ENCODE assay signal across 8 cellular contexts in genomic region chr11:47348859-47349258, GRCh38. TPM values are rescaled to one million over a fixed set of nuclear protein-coding genes. Genes with fewer than 3 reads are reported as not detected.
A peak's percentile ranks its signal among the peaks of the same experiment; 100 is the strongest.
DNase-seq lines count a peak whose midpoint lies in the region; ATAC-seq and TF ChIP-seq lines count a peak whose summit lies in the region.

No MANE protein-coding gene starts in this region.

- H2AFZ ChIP-seq in DND-41 (ENCODE audit: low read depth, low read length), result peak overlapping the region; percentile 45; the same call in 1 of the 2 replicates

- TF ChIP-seq EP300 in suprapubic skin (IDR thresholded peaks at IDR 0.05), result no peak

- H3K4me1 ChIP-seq in DND-41 (ENCODE audit: insufficient read depth, low read length) (no peaks in the 10 kb centered on the region), right cardiac atrium (ENCODE audit: control insufficient read depth, insufficient read depth, low read length) (no peaks in the 10 kb centered on the region), tibial artery (no peaks in the 10 kb centered on the region), suprapubic skin (no peaks in the 10 kb centered on the region), uterus (no peaks in the 10 kb centered on the region)

- H3K27ac ChIP-seq in DND-41 (ENCODE audit: low read length) (no peak overlapping the region), RWPE1 (no peak overlapping the region), right cardiac atrium (ENCODE audit: low read length) (peak overlapping the region; percentile 38), tibial artery (no peak overlapping the region), suprapubic skin (no peak overlapping the region), uterus (no peak overlapping the region)

- TF ChIP-seq CTCF in DND-41 (IDR thresholded peaks at IDR 0.05; ENCODE audit: borderline replicate concordance, extremely low read depth, low read length, poor library complexity, severe bottlenecking) (peak; percentile 63), RWPE1 (conservative IDR thresholded peaks at IDR 0.05; ENCODE audit: low read depth) (no peak), tibial artery (IDR thresholded peaks at IDR 0.05) (no peak), suprapubic skin (IDR thresholded peaks at IDR 0.05) (no peak), uterus (IDR thresholded peaks at IDR 0.05) (no peak)

- CTCF ChIA-PET in RWPE1 (lab: Yijun Ruan, JAX), result interaction anchor here (1.1 kb wide), 1 partner anchor 28 kb away, joined by 4 read pairs; no protein-coding TSS in a partner anchor

- ATAC-seq in DND-41 (ENCODE audit: insufficient read depth, low read depth) (peak; percentile 80), right cardiac atrium (no peak)

- POLR2A ChIA-PET in RWPE1 (lab: Yijun Ruan, JAX; ENCODE audit: low non-redundant PET), result no interaction called here

- H3K27me3 ChIP-seq in DND-41 (ENCODE audit: insufficient read depth, low read length, poor library complexity) (no peaks in the 10 kb centered on the region), right cardiac atrium (ENCODE audit: control insufficient read depth, insufficient read depth) (no peaks in the 10 kb centered on the region), tibial artery (no peaks in the 10 kb centered on the region), suprapubic skin (no peaks in the 10 kb centered on the region), uterus (no peaks in the 10 kb centered on the region)

- intact Hi-C loops in right cardiac atrium (cut with DNase I) (no loop called here), tibial artery (cut with DNase I; ENCODE audit: low total_unique reads) (no loop called here), uterus (cut with DNase I; ENCODE audit: low total_unique reads) (loop anchor here (10.0 kb wide), 1 partner anchor 184 kb away; no protein-coding TSS in a partner anchor)

- peak; percentile 51 for DNase-seq in DND-41
- peak; percentile 14 for DNase-seq in HK-2 (ENCODE audit: unreplicated experiment)
- DNase-seq in RWPE1 (ENCODE audit: low spot score), result peak; percentile 22
- peak in 2 of 3 donors; percentile 7 to 39 for DNase-seq in right cardiac atrium
- DNase-seq in tibial artery, result no peak
- DNase-seq in suprapubic skin (ENCODE audit: low spot score in 2 of 2), result no peak
- DNase-seq in uterus, result no peak
- no peak for DNase-seq in putamen (ENCODE audit: low spot score)

- no peaks in the 10 kb centered on the region for H4K20me1 ChIP-seq in DND-41 (ENCODE audit: insufficient read depth, low read length)

- no peaks in the 10 kb centered on the region for H3K9me3 ChIP-seq in DND-41 (ENCODE audit: insufficient read depth, low read length, severe bottlenecking)
- H3K9me3 ChIP-seq in right cardiac atrium (ENCODE audit: control insufficient read depth, low read length), result no peaks in the 10 kb centered on the region
- no peaks in the 10 kb centered on the region for H3K9me3 ChIP-seq in tibial artery
- H3K9me3 ChIP-seq in suprapubic skin, result no peaks in the 10 kb centered on the region
- H3K9me3 ChIP-seq in uterus, result no peaks in the 10 kb centered on the region

- H3K4me3 ChIP-seq in DND-41 (ENCODE audit: low read depth in 1 of 2, low read length in 2 of 2), result no peak overlapping the region
- H3K4me3 ChIP-seq in right cardiac atrium (ENCODE audit: low read length), result peak overlapping the region; percentile 37
- H3K4me3 ChIP-seq in tibial artery, result no peak overlapping the region
- H3K4me3 ChIP-seq in suprapubic skin, result no peak overlapping the region
- H3K4me3 ChIP-seq in uterus, result no peak overlapping the region

- WGBS in right cardiac atrium, result 54% methylated on average over 8 of the region's 8 CpGs
- WGBS in suprapubic skin, result 75% methylated on average over 5 of the region's 8 CpGs

- no peak overlapping the region for H3K9ac ChIP-seq in DND-41 (ENCODE audit: low read depth, low read length)

- H3K36me3 ChIP-seq in DND-41 (ENCODE audit: insufficient read depth, low read length) (no peaks in the 10 kb centered on the region), tibial artery (no peaks in the 10 kb centered on the region), suprapubic skin (no peaks in the 10 kb centered on the region), uterus (no peaks in the 10 kb centered on the region)

- TF ChIP-seq POLR2A in suprapubic skin (IDR thresholded peaks at IDR 0.05), result no peak
- no peak for TF ChIP-seq POLR2A in uterus (IDR thresholded peaks at IDR 0.05)

- no peaks in the 10 kb centered on the region for H3K79me2 ChIP-seq in DND-41 (ENCODE audit: insufficient read depth, low read length)

- H3K4me2 ChIP-seq in DND-41 (ENCODE audit: insufficient read depth, low read length), result no peak overlapping the region

RNA-seq across cellular contexts. Expression of gene MYBPC3, which starts 3.6 kb away (rescaled TPM):
- 1,000 to 10,000 TPM in 3 of 4 donors, 100 to 1,000 TPM in 1; 953 to 1,924 (median 1,412) TPM for total RNA-seq in right cardiac atrium
- 1,009 TPM for polyA plus RNA-seq in right cardiac atrium
- under 1 TPM in 2 of 4 donors, not detected in 2; 0.21 to 0.57 TPM for total RNA-seq in suprapubic skin
- under 1 TPM in 2 of 4 donors, not detected in 2; 0.09 to 0.14 TPM for total RNA-seq in uterus

RNA-seq across cellular contexts. Expression of gene SPI1, which starts 29.5 kb away (rescaled TPM):
- total RNA-seq in right cardiac atrium, result 10 to 100 TPM; 11.6 to 24.1 (median 18.6) TPM
- 5.9 TPM for polyA plus RNA-seq in right cardiac atrium
- total RNA-seq in suprapubic skin, result 10 to 100 TPM in 2 of 4 donors, 1 to 10 TPM in 2; 4.7 to 13.4 (median 9.8) TPM
- total RNA-seq in uterus, result 1 to 10 TPM; 4.9 to 9.7 (median 7.6) TPM

RNA-seq across cellular contexts. Expression of gene SLC39A13, which starts 59.5 kb away (rescaled TPM):
- 10 to 100 TPM; 41.7 to 46.6 (median 44.9) TPM for total RNA-seq in right cardiac atrium
- 61.6 TPM for polyA plus RNA-seq in right cardiac atrium
- 10 to 100 TPM; 45.5 to 53.8 (median 52.3) TPM for total RNA-seq in suprapubic skin
- 10 to 100 TPM; 30.9 to 79.2 (median 64.2) TPM for total RNA-seq in uterus

Comparison
In these comparisons a context has a peak if more than half of its experiments do, and no peak if none do; other contexts are left out.
1. DNase-seq: peak in DND-41 (single experiment), HK-2 (single experiment), RWPE1 (single experiment) and right cardiac atrium (2 of 3); none in tibial artery (0 of 2), suprapubic skin (0 of 2), uterus (0 of 2) and putamen (single experiment).
2. RNA of gene MYBPC3, which starts 3.6 kb away (total RNA-seq): 953 to 1,924 TPM in right cardiac atrium; 0.21 to 0.57 TPM in suprapubic skin and 0.09 to 0.14 TPM in uterus; every median in the first group is over 100 times any median in the second.